Comparison of ENCODE assay signal across 5 cellular contexts in genomic region chr16:70198666-70199065, GRCh38. TPM values are rescaled to one million over a fixed set of nuclear protein-coding genes. Genes with fewer than 3 reads are reported as not detected.
"Had no signal": no experiment of that assay in that cellular context is flagged by ENCODE, and none has a peak within 500 bp of the region (broad histone marks: within the 10 kb centered on the region; RNA-seq: fewer than 3 reads in every experiment).

No MANE protein-coding gene starts in this region.

RNA-seq across cellular contexts. Expression of gene CLEC18C, which starts 25.1 kb away (rescaled TPM):
- total RNA-seq: chondrocyte, left ventricle myocardium inferior, mesenteric fat pad, urinary bladder had no signal
- polyA plus RNA-seq: immature natural killer cell had no signal
